8 cellular contexts compared by ENCODE assay signal in genomic region chr7:35971133-35971995, GRCh38.
DNase-seq lines count a peak whose midpoint lies in the region; ATAC-seq, FAIRE-seq and TF ChIP-seq lines count a peak whose summit lies in the region.

No MANE protein-coding gene starts in this region.

- no peaks in the 10 kb centered on the region for H3K36me3 ChIP-seq in kidney (ENCODE audit: control insufficient read depth in 1 of 2, insufficient read depth in 2 of 2, low read length in 2 of 2)
- no peaks in the 10 kb centered on the region for H3K36me3 ChIP-seq in thoracic aorta

- FAIRE-seq in kidney (lab: Jason Lieb, UNC), result no peak

- H3K4me1 ChIP-seq in kidney (ENCODE audit: control insufficient read depth in 1 of 2, insufficient read depth in 1 of 2, low read depth in 1 of 2, low read length in 2 of 2), result peaks cover 0 to 3% of the 10 kb centered on the region in 2 donors
- no peaks in the 10 kb centered on the region for H3K4me1 ChIP-seq in thoracic aorta (ENCODE audit: control insufficient read depth in 1 of 2, low read depth in 2 of 2)

- H3K4me3 Mint-ChIP-seq in activated CD4-positive, alpha-beta T cell treated with anti-CD3 and anti-CD28 coated beads, Interleukin-2, amount 10 ng/mL, durations not matched to agents 24 days and 14 days, result peak overlapping the region; percentile 13
- H3K4me3 Mint-ChIP-seq in activated naive CD8-positive, alpha-beta T cell treated with anti-CD3 and anti-CD28 coated beads for 36 hours, result peak overlapping the region; percentile 43

- no peaks in the 10 kb centered on the region for H3K9me3 ChIP-seq in kidney (ENCODE audit: control insufficient read depth in 1 of 2, low read length in 2 of 2)
- H3K9me3 ChIP-seq in thoracic aorta, result no peaks in the 10 kb centered on the region

- H3K27ac Mint-ChIP-seq in activated CD4-positive, alpha-beta T cell treated with anti-CD3 and anti-CD28 coated beads, Interleukin-2, amount 10 ng/mL, durations not matched to agents 24 days and 14 days, result no peak overlapping the region
- no peak overlapping the region for H3K27ac Mint-ChIP-seq in activated naive CD8-positive, alpha-beta T cell treated with anti-CD3 and anti-CD28 coated beads for 36 hours

- H3K4me1 Mint-ChIP-seq in activated CD4-positive, alpha-beta T cell treated with anti-CD3 and anti-CD28 coated beads, Interleukin-2, amount 10 ng/mL, durations not matched to agents 24 days and 14 days, result peaks cover 3% of the 10 kb centered on the region
- H3K4me1 Mint-ChIP-seq in activated naive CD8-positive, alpha-beta T cell treated with anti-CD3 and anti-CD28 coated beads for 36 hours, result peaks cover 3% of the 10 kb centered on the region

- peak overlapping the region; percentile 36 to 52 for H3K4me3 ChIP-seq in kidney (ENCODE audit: low read length in 2 of 2)
- H3K4me3 ChIP-seq in thoracic aorta, result peak overlapping the region; percentile 63

- H3K9ac ChIP-seq in kidney (ENCODE audit: low read length in 2 of 2), result no peak overlapping the region

- peak; percentile 58 for DNase-seq in activated CD4-positive, alpha-beta T cell treated with anti-CD3 and anti-CD28 coated beads, Interleukin-2, amount 10 ng/mL, durations not matched to agents 24 days and 14 days
- no peak for DNase-seq in activated CD4-positive, alpha-beta T cell treated with anti-CD3 and anti-CD28 coated beads, Interleukin-2, amount 50 U/mL, for 1 hour
- peak; percentile 22 for DNase-seq in activated naive CD8-positive, alpha-beta T cell treated with anti-CD3 and anti-CD28 coated beads for 36 hours
- DNase-seq in kidney, result no peak
- DNase-seq in thoracic aorta (ENCODE audit: low spot score), result no peak
- DNase-seq in NCI-H2081 (lab: John Stamatoyannopoulos, UW), result no peak
- DNase-seq in MV-4-11 (lab: John Stamatoyannopoulos, UW), result no peak
- DNase-seq in Kasumi-1 (lab: John Stamatoyannopoulos, UW), result no peak

- H3K9me3 Mint-ChIP-seq in activated CD4-positive, alpha-beta T cell treated with anti-CD3 and anti-CD28 coated beads, Interleukin-2, amount 10 ng/mL, durations not matched to agents 24 days and 14 days, result no peaks in the 10 kb centered on the region
- H3K9me3 Mint-ChIP-seq in activated naive CD8-positive, alpha-beta T cell treated with anti-CD3 and anti-CD28 coated beads for 36 hours, result no peaks in the 10 kb centered on the region

- no peak for TF ChIP-seq CTCF in kidney (IDR thresholded peaks at IDR 0.05; ENCODE audit: borderline replicate concordance, extremely low read depth, insufficient read depth)
- TF ChIP-seq CTCF in thoracic aorta (IDR thresholded peaks at IDR 0.05), result no peak

- H3K27me3 ChIP-seq in thoracic aorta (replicated peaks; ENCODE audit: insufficient read depth), result no peaks in the 10 kb centered on the region

- no peak overlapping the region for H3K27ac ChIP-seq in kidney (ENCODE audit: low read depth in 2 of 2, low read length in 2 of 2)
- H3K27ac ChIP-seq in thoracic aorta, result no peak overlapping the region

- H3K27me3 Mint-ChIP-seq in activated CD4-positive, alpha-beta T cell treated with anti-CD3 and anti-CD28 coated beads, Interleukin-2, amount 10 ng/mL, durations not matched to agents 24 days and 14 days, result peaks cover 37% of the 10 kb centered on the region
- H3K27me3 Mint-ChIP-seq in activated naive CD8-positive, alpha-beta T cell treated with anti-CD3 and anti-CD28 coated beads for 36 hours, result peaks cover 49% of the 10 kb centered on the region

- intact Hi-C loops in activated CD4-positive, alpha-beta T cell treated with anti-CD3 and anti-CD28 coated beads, Interleukin-2, amount 10 ng/mL, durations not matched to agents 24 days and 14 days (cut with micrococcal nuclease), result no loop called here
- intact Hi-C loops in kidney (cut with DNase I), result no loop called here

- H3K36me3 Mint-ChIP-seq in activated CD4-positive, alpha-beta T cell treated with anti-CD3 and anti-CD28 coated beads, Interleukin-2, amount 10 ng/mL, durations not matched to agents 24 days and 14 days (ENCODE audit: low read depth), result no peaks in the 10 kb centered on the region
- H3K36me3 Mint-ChIP-seq in activated naive CD8-positive, alpha-beta T cell treated with anti-CD3 and anti-CD28 coated beads for 36 hours, result no peaks in the 10 kb centered on the region

- no peak for ATAC-seq in thoracic aorta (ENCODE audit: insufficient number of reproducible peaks, low FRiP score, low read depth)

Comparison
In these comparisons a context has a peak if more than half of its experiments do, and no peak if none do; other contexts are left out.
1. DNase-seq: peak in activated CD4-positive, alpha-beta T cell treated with anti-CD3 and anti-CD28 coated beads, Interleukin-2, amount 10 ng/mL, durations not matched to agents 24 days and 14 days (single experiment) and activated naive CD8-positive, alpha-beta T cell treated with anti-CD3 and anti-CD28 coated beads for 36 hours (single experiment); none in activated CD4-positive, alpha-beta T cell treated with anti-CD3 and anti-CD28 coated beads, Interleukin-2, amount 50 U/mL, for 1 hour (single experiment), kidney (single experiment), thoracic aorta (single experiment), NCI-H2081 (0 of 2), MV-4-11 (single experiment) and Kasumi-1 (0 of 2).